Comparison of ENCODE assay signal across 27 cellular contexts in genomic region chr17:55292094-55292493, GRCh38. TPM values are rescaled to one million over a fixed set of nuclear protein-coding genes. Genes with fewer than 3 reads are reported as not detected.
DNase-seq lines count a peak whose midpoint lies in the region; ATAC-seq, FAIRE-seq and TF ChIP-seq lines count a peak whose summit lies in the region.
"Had no signal": no experiment of that assay in that cellular context is flagged by ENCODE, and none has a peak within 500 bp of the region (broad histone marks: within the 10 kb centered on the region; RNA-seq: fewer than 3 reads in every experiment).

No MANE protein-coding gene starts in this region.

- H3K9me3 Mint-ChIP-seq in endodermal cell = peaks cover 2% of the 10 kb centered on the region
- H3K9me3 Mint-ChIP-seq: CD4-positive, CD25-positive, alpha-beta regulatory T cell; CD8-positive, alpha-beta memory T cell had no signal

- H3K4me1 Mint-ChIP-seq in endodermal cell = no peaks in the 10 kb centered on the region
- H3K4me1 Mint-ChIP-seq: CD8-positive, alpha-beta memory T cell had no signal

- no peak for DNase-seq in HepG2 (ENCODE audit: low spot score)
- DNase-seq in right lobe of liver = no peak
- DNase-seq in endodermal cell = peak; percentile 5
- DNase-seq in G401 (ENCODE audit: low spot score) = no peak
- DNase-seq in GOT3 (lab: John Stamatoyannopoulos, UW) = no peak
- DNase-seq: ACHN; BE2C; C1 segment of cervical spinal cord; CD4-positive, alpha-beta memory T cell; CD4-positive, CD25-positive, alpha-beta regulatory T cell; CD8-positive, alpha-beta memory T cell; COR-L47; DMS 273 treated with DMSO at 0.1 percent for 48 hours; DMS153; DMS53; DMS79; DND-41; EL; GF-D8 had no signal

- H3K9me3 ChIP-seq in HepG2 (ENCODE audit: low read length) = no peaks in the 10 kb centered on the region
- no peaks in the 10 kb centered on the region for H3K9me3 ChIP-seq in right lobe of liver
- H3K9me3 ChIP-seq in endodermal cell (ENCODE audit: control insufficient read depth, low read length) = no peaks in the 10 kb centered on the region
- H3K9me3 ChIP-seq: BE2C had no signal

- no peak for FAIRE-seq in HepG2 (lab: Jason Lieb, UNC)
- FAIRE-seq: G401.6, GM12891, GM19239 had no signal

- H3K4me1 ChIP-seq in HepG2 (ENCODE audit: insufficient read depth, low read length) (peaks cover 100% of the 10 kb centered on the region), right lobe of liver (peaks cover 0 to 54% (median 21%) of the 10 kb centered on the region in 4 donors), endodermal cell (ENCODE audit: control insufficient read depth, insufficient read depth, low read length) (no peaks in the 10 kb centered on the region)
- H3K4me1 ChIP-seq: BE2C had no signal

- H2AFZ ChIP-seq in HepG2 (ENCODE audit: low read length) = no peak overlapping the region

- H3K27ac ChIP-seq in HepG2 (ENCODE audit: extremely low read length, insufficient read depth, low read length) (no peak overlapping the region), right lobe of liver (no peak overlapping the region), endodermal cell (ENCODE audit: low read depth, low read length) (no peak overlapping the region)
- H3K27ac ChIP-seq: 22Rv1, BLaER1 had no signal

- H3K4me3 ChIP-seq in HepG2 (replicated peaks in 1 of 3; ENCODE audit: insufficient read depth in 1 of 3, low read depth in 2 of 3, low read length in 3 of 3) = no peak overlapping the region
- no peak overlapping the region for H3K4me3 ChIP-seq in right lobe of liver
- no peak overlapping the region for H3K4me3 ChIP-seq in endodermal cell (ENCODE audit: low read length)
- H3K4me3 ChIP-seq: BLaER1 had no signal

- H3K4me3 Mint-ChIP-seq in endodermal cell = no peak overlapping the region
- H3K4me3 Mint-ChIP-seq: CD14-positive monocyte; CD4-positive, alpha-beta memory T cell; CD4-positive, CD25-positive, alpha-beta regulatory T cell; CD8-positive, alpha-beta memory T cell had no signal

- TF ChIP-seq EP300 in HepG2 (IDR thresholded peaks at IDR 0.05; ENCODE audit: low read depth in 2 of 2, low read length in 2 of 2) (no peak), HepG2 (CRISPR knock-in tag; IDR thresholded peaks at IDR 0.05; ENCODE audit: borderline replicate concordance) (no peak)

- WGBS in HepG2 (ENCODE audit: low lambda C conversion rate) = 95% methylated on average over 5 of the region's 5 CpGs
- WGBS in right lobe of liver (ENCODE audit: insufficient coverage, low coverage, low lambda C conversion rate, missing lambda C conversion rate) = 88% methylated on average over 5 of the region's 5 CpGs
- WGBS in endodermal cell (ENCODE audit: insufficient coverage in 1 of 2, insufficient read length in 1 of 2), 2 experiments = 89 to 97% methylated on average over 4 to 5 of the region's 5 CpGs

- H3K27me3 ChIP-seq in HepG2 (ENCODE audit: control insufficient read depth in 1 of 2, insufficient read depth in 2 of 2, low read length in 2 of 2) (no peaks in the 10 kb centered on the region), right lobe of liver (no peaks in the 10 kb centered on the region), endodermal cell (ENCODE audit: control insufficient read depth, insufficient read depth, low read length, poor library complexity, severe bottlenecking) (no peaks in the 10 kb centered on the region)
- H3K27me3 ChIP-seq: BE2C, BLaER1 had no signal

- H3K36me3 Mint-ChIP-seq in endodermal cell (ENCODE audit: low read depth) = no peaks in the 10 kb centered on the region
- H3K36me3 Mint-ChIP-seq: CD14-positive monocyte; CD4-positive, CD25-positive, alpha-beta regulatory T cell; CD8-positive, alpha-beta memory T cell had no signal

- ATAC-seq in HepG2 (no peak), right lobe of liver (no peak)

- intact Hi-C loops in HepG2 (cut with micrococcal nuclease; ENCODE audit: unreplicated experiment) (no loop called here), right lobe of liver (cut with DNase I) (no loop called here)

- CTCF ChIA-PET in HepG2 (lab: Yijun Ruan, JAX; ENCODE audit: low intra/inter-chr PET ratio, low total read pairs) = no interaction called here

- H3K36me3 ChIP-seq in HepG2 (replicated peaks in 1 of 2; ENCODE audit: control insufficient read depth in 1 of 2, insufficient read depth in 2 of 2, low read length in 2 of 2) (peaks cover 41 to 83% of the 10 kb centered on the region in 2 experiments), right lobe of liver (peaks cover 0 to 23% (median 11%) of the 10 kb centered on the region in 4 donors), endodermal cell (ENCODE audit: control insufficient read depth, insufficient read depth, low read length) (no peaks in the 10 kb centered on the region)
- H3K36me3 ChIP-seq: BE2C, BLaER1 had no signal

- no peak overlapping the region for H3K27ac Mint-ChIP-seq in endodermal cell
- H3K27ac Mint-ChIP-seq: CD14-positive monocyte; CD4-positive, CD25-positive, alpha-beta regulatory T cell; CD8-positive, alpha-beta memory T cell had no signal

- no peaks in the 10 kb centered on the region for H3K27me3 Mint-ChIP-seq in endodermal cell (ENCODE audit: insufficient read depth)
- H3K27me3 Mint-ChIP-seq: CD4-positive, alpha-beta memory T cell; CD4-positive, CD25-positive, alpha-beta regulatory T cell had no signal

- TF ChIP-seq CTCF in HepG2 (CRISPR knock-in tag; IDR thresholded peaks at IDR 0.05) = no peak
- TF ChIP-seq CTCF in right lobe of liver (IDR thresholded peaks at IDR 0.05) = no peak
- no peak for TF ChIP-seq CTCF in endodermal cell (conservative IDR thresholded peaks at IDR 0.05)

- H3K4me2 ChIP-seq in HepG2 (ENCODE audit: low read depth, low read length) = no peak overlapping the region
- H3K4me2 ChIP-seq: BLaER1 had no signal

- TSS peak; percentile 4 for BruUV-seq in HepG2 (replicated peaks; lab: Mats Ljungman, UMichigan)

- POLR2A ChIA-PET in HepG2 (lab: Yijun Ruan, JAX) = interaction anchor here (1.0 to 1.6 kb wide), 3 partner anchors 8 to 18 kb away, joined by 3 to 9 read pairs (median 7); no protein-coding TSS in a partner anchor

- H4K20me1 ChIP-seq in HepG2 (ENCODE audit: insufficient read depth, low read length) = peaks cover 32% of the 10 kb centered on the region
- H4K20me1 ChIP-seq: BLaER1 had no signal

- no peak; a peak in 1 of 4 replicates for TF ChIP-seq POLR2A in HepG2 (IDR thresholded peaks at IDR 0.05; ENCODE audit: insufficient read depth in 1 of 2, low read depth in 2 of 2, low read length in 2 of 2)
- TF ChIP-seq POLR2A in right lobe of liver (IDR thresholded peaks at IDR 0.05) = no peak

- H3K79me2 ChIP-seq in HepG2 (ENCODE audit: insufficient read depth, low read length) = peaks cover 99% of the 10 kb centered on the region

- no peak for TF ChIP-seq RAD21 in HepG2 (CRISPR knock-in tag; IDR thresholded peaks at IDR 0.05)

- H3K9ac ChIP-seq in HepG2 (ENCODE audit: insufficient read depth, low read depth, low read length) = no peak overlapping the region
- no peak overlapping the region for H3K9ac ChIP-seq in endodermal cell (ENCODE audit: extremely low read depth, low read length, poor library complexity, severe bottlenecking)
- H3K9ac ChIP-seq: BLaER1 had no signal

- in situ Hi-C loops in HepG2 (cut with HindIII; ENCODE audit: extremely low pct_ligation_motif_present, low pct_unique_long_range_greater_than_20kb) = no loop called here
- in situ Hi-C loops in G401 (cut with HindIII; ENCODE audit: low sequenced_read_pairs) = no loop called here

TF ChIP-seq in HepG2, 621 proteins besides CTCF, POLR2A, EP300 and RAD21 (continues in another document):
- no peak for TF ChIP-seq ZKSCAN8 (CRISPR knock-in tag; IDR thresholded peaks at IDR 0.05; ENCODE audit: borderline replicate concordance)
- 0 out of 2 replicates have a peak, but pooled peaks have one; percentile 10 for TF ChIP-seq THAP11 (CRISPR knock-in tag; IDR thresholded peaks at IDR 0.05)
- TF ChIP-seq ZNF124 (CRISPR knock-in tag; IDR thresholded peaks at IDR 0.05) = no peak
- no peak for TF ChIP-seq ZBTB20 (CRISPR knock-in tag; IDR thresholded peaks at IDR 0.05; ENCODE audit: borderline replicate concordance, low read depth)
- TF ChIP-seq PAF1 (CRISPR knock-in tag; IDR thresholded peaks at IDR 0.05) = peak; percentile 17; the same call in 1 of the 2 replicates
- TF ChIP-seq SIX1 (CRISPR knock-in tag; IDR thresholded peaks at IDR 0.05; ENCODE audit: borderline replicate concordance) = no peak
- TF ChIP-seq CAMTA2 (CRISPR knock-in tag; IDR thresholded peaks at IDR 0.05; ENCODE audit: borderline replicate concordance) = no peak
- no peak for TF ChIP-seq ZNF776 (CRISPR knock-in tag; IDR thresholded peaks at IDR 0.05)
- TF ChIP-seq RBM22 (optimal IDR thresholded peaks at IDR 0.05; ENCODE audit: low read length) = peak; percentile 91
- TF ChIP-seq HOXA3 (CRISPR knock-in tag; IDR thresholded peaks at IDR 0.05) = no peak
- peak; percentile 64; the same call in 1 of the 2 replicates for TF ChIP-seq RBFOX2 (IDR thresholded peaks at IDR 0.05; ENCODE audit: low read depth, low read length)

RNA-seq across cellular contexts. Expression of gene HLF, which starts 27.3 kb away (rescaled TPM):
- total RNA-seq in HepG2 (2016; rRNA removed; fragmentation: Illumina TruSeq; extraction: Trizol) (197 and 202 TPM in 2 replicates), right lobe of liver (10 to 100 TPM; 16.4 to 96.9 (median 42.6) TPM), endodermal cell (not detected)
- total RNA-seq in HepG2 (2016; cell fraction: cytosol; rRNA removed; fragmentation: Illumina TruSeq; extraction: Trizol; ENCODE audit: low read depth) = 34.5 and 39.5 TPM in 2 replicates
- 175 and 198 TPM in 2 replicates for total RNA-seq in HepG2 (2016; cell fraction: insoluble cytoplasmic fraction; rRNA removed; fragmentation: Illumina TruSeq; extraction: Trizol)
- total RNA-seq in HepG2 (2016; cell fraction: membrane; rRNA removed; fragmentation: Illumina TruSeq; extraction: Trizol) = 156 and 157 TPM in 2 replicates
- total RNA-seq in HepG2 (2016; cell fraction: nucleus; rRNA removed; fragmentation: Illumina TruSeq; extraction: Trizol) = 187 and 216 TPM in 2 replicates
- polyA plus RNA-seq in HepG2 (2011; rRNA removed) = 346 and 353 TPM in 2 replicates
- polyA plus RNA-seq in HepG2 (2011; cell fraction: cytosol; rRNA removed) = 266 and 275 TPM in 2 replicates
- polyA plus RNA-seq in HepG2 (2011; cell fraction: nucleus; rRNA removed) = 442 and 465 TPM in 2 replicates
- polyA plus RNA-seq in HepG2 (2012) = 217 and 233 TPM in 2 replicates
- polyA plus RNA-seq in HepG2 (2016; cell fraction: cytosol; fragmentation: Illumina TruSeq; extraction: Trizol; ENCODE audit: low read depth) = 21.4 and 26.2 TPM in 2 replicates
- 217 and 237 TPM in 2 replicates for polyA plus RNA-seq in HepG2 (2016; cell fraction: insoluble cytoplasmic fraction; fragmentation: Illumina TruSeq; extraction: Trizol; ENCODE audit: low read depth)
- 106 and 107 TPM in 2 replicates for polyA plus RNA-seq in HepG2 (2016; cell fraction: membrane; fragmentation: Illumina TruSeq; extraction: Trizol; ENCODE audit: low read depth)
- polyA plus RNA-seq in HepG2 (2016; cell fraction: nucleus; fragmentation: Illumina TruSeq; extraction: Trizol; ENCODE audit: insufficient read depth, low read depth) = 258 and 265 TPM in 2 replicates
- polyA minus RNA-seq in HepG2 (2011; rRNA and poly(A)+ RNA removed; ENCODE audit: low replicate concordance) = 1.0 and 1,188 TPM in 2 replicates
- polyA minus RNA-seq in HepG2 (2011; cell fraction: cytosol; rRNA and poly(A)+ RNA removed) = 240 and 275 TPM in 2 replicates
- 508 and 622 TPM in 2 replicates for polyA minus RNA-seq in HepG2 (2011; cell fraction: nucleus; rRNA and poly(A)+ RNA removed)
- polyA plus RNA-seq in endodermal cell (2013, experiment 1 of 2) = 0.11 TPM
- polyA plus RNA-seq in endodermal cell (2013, experiment 2 of 2) = 0.21 TPM
- 0.12 and 0.95 TPM in 2 replicates for total RNA-seq in G401 (2014; rRNA removed; shearing (Covaris generic))
- total RNA-seq: A172 had no signal
- polyA plus RNA-seq: AG04450, CD14-positive monocyte had no signal
